In genomic region chr3:81740731-81741130, GRCh38 we compare ENCODE assay signal across 17 cellular contexts. TPM values are rescaled to one million over a fixed set of nuclear protein-coding genes. Genes with fewer than 3 reads are reported as not detected.
A peak's percentile ranks its signal among the peaks of the same experiment; 100 is the strongest.
DNase-seq lines count a peak whose midpoint lies in the region; ATAC-seq and TF ChIP-seq lines count a peak whose summit lies in the region.
"Had no signal": no experiment of that assay in that cellular context is flagged by ENCODE, and none has a peak within 500 bp of the region (broad histone marks: within the 10 kb centered on the region; RNA-seq: fewer than 3 reads in every experiment).

No MANE protein-coding gene starts in this region.

- H3K4me3 Mint-ChIP-seq in osteocyte (ENCODE audit: unreplicated experiment) = peak overlapping the region; percentile 49
- no peak overlapping the region for H3K4me3 Mint-ChIP-seq in CD8-positive, alpha-beta T cell
- H3K4me3 Mint-ChIP-seq: activated CD8-positive, alpha-beta T cell treated with anti-CD3 and anti-CD28 coated beads for 36 hours; activated T-cell treated with anti-CD3 and anti-CD28 coated beads, Interleukin-2, amount 50 U/mL, for 24 hours; CD4-positive, CD25-positive, alpha-beta regulatory T cell; nephron had no signal

- peak overlapping the region; percentile 52 for H3K27ac ChIP-seq in ACC112 (ENCODE audit: low read depth, low read length)
- no peak overlapping the region for H3K27ac ChIP-seq in CD8-positive, alpha-beta T cell (ENCODE audit: low read depth, low read length)
- H3K27ac ChIP-seq: foreskin keratinocyte had no signal

- H3K9me3 ChIP-seq in adipocyte (ENCODE audit: control insufficient read depth, low read length) = no peaks in the 10 kb centered on the region
- H3K9me3 ChIP-seq in CD8-positive, alpha-beta T cell (ENCODE audit: low read length) = no peaks in the 10 kb centered on the region

- H3K4me1 ChIP-seq in ACC112 (ENCODE audit: control insufficient read depth, insufficient read depth, low read length, unreplicated experiment) = peaks cover 50% of the 10 kb centered on the region
- H3K4me1 ChIP-seq in adipocyte (ENCODE audit: control insufficient read depth, insufficient read depth, low read length) = peaks cover 65% of the 10 kb centered on the region
- no peaks in the 10 kb centered on the region for H3K4me1 ChIP-seq in CD8-positive, alpha-beta T cell (ENCODE audit: insufficient read depth, low read length)

- ATAC-seq in HG02588 (IDR thresholded peaks at IDR 0.05; ENCODE audit: unreplicated experiment) = peak; percentile 71
- ATAC-seq in CD8-positive, alpha-beta T cell = no peak
- ATAC-seq: activated CD8-positive, alpha-beta T cell treated with anti-CD3 and anti-CD28 coated beads for 36 hours; foreskin keratinocyte had no signal

- H3K27ac Mint-ChIP-seq in osteocyte (ENCODE audit: unreplicated experiment) = peak overlapping the region; percentile 91
- no peak overlapping the region for H3K27ac Mint-ChIP-seq in CD8-positive, alpha-beta T cell
- H3K27ac Mint-ChIP-seq: activated CD8-positive, alpha-beta T cell treated with anti-CD3 and anti-CD28 coated beads for 36 hours; activated T-cell treated with anti-CD3 and anti-CD28 coated beads, Interleukin-2, amount 50 U/mL, for 24 hours; CD4-positive, CD25-positive, alpha-beta regulatory T cell; nephron had no signal

- H3K27me3 Mint-ChIP-seq in osteocyte (ENCODE audit: unreplicated experiment) = no peaks in the 10 kb centered on the region
- H3K27me3 Mint-ChIP-seq in CD8-positive, alpha-beta T cell (ENCODE audit: low read depth) = no peaks in the 10 kb centered on the region
- H3K27me3 Mint-ChIP-seq: activated CD8-positive, alpha-beta T cell treated with anti-CD3 and anti-CD28 coated beads for 36 hours; activated T-cell treated with anti-CD3 and anti-CD28 coated beads, Interleukin-2, amount 50 U/mL, for 24 hours; CD4-positive, CD25-positive, alpha-beta regulatory T cell had no signal

- TF ChIP-seq CTCF in osteocyte (IDR thresholded peaks at IDR 0.05) = no peak
- TF ChIP-seq CTCF in CD8-positive, alpha-beta T cell (IDR thresholded peaks at IDR 0.05) = no peak
- TF ChIP-seq CTCF in foreskin fibroblast (IDR thresholded peaks at IDR 0.05; ENCODE audit: low read depth, low read length) = no peak

- H3K4me3 ChIP-seq in ACC112 (ENCODE audit: low read depth, low read length) (no peak overlapping the region), adipocyte (ENCODE audit: low read length) (peak overlapping the region; percentile 19), foreskin fibroblast (ENCODE audit: low read depth in 1 of 2, low read length in 2 of 2) (no peak overlapping the region)
- H3K4me3 ChIP-seq in CD8-positive, alpha-beta T cell (ENCODE audit: low read depth, low read length) = no peak overlapping the region

- peaks cover 48% of the 10 kb centered on the region for H3K4me1 Mint-ChIP-seq in osteocyte (ENCODE audit: unreplicated experiment)
- no peaks in the 10 kb centered on the region for H3K4me1 Mint-ChIP-seq in CD8-positive, alpha-beta T cell (ENCODE audit: low read depth)

- no peaks in the 10 kb centered on the region for H3K36me3 Mint-ChIP-seq in osteocyte (ENCODE audit: unreplicated experiment)
- peaks cover 6% of the 10 kb centered on the region for H3K36me3 Mint-ChIP-seq in CD8-positive, alpha-beta T cell

- DNase-seq in adipocyte (ENCODE audit: low read depth) = no peak
- DNase-seq in osteocyte (ENCODE audit: extremely low spot score, unreplicated experiment) = no peak
- no peak for DNase-seq in AML-193 (lab: John Stamatoyannopoulos, UW)
- DNase-seq in CD8-positive, alpha-beta T cell = no peak
- DNase-seq in foreskin fibroblast = no peak
- DNase-seq in AG08395 (ENCODE audit: low spot score) = no peak
- DNase-seq: activated CD8-positive, alpha-beta T cell treated with anti-CD3 and anti-CD28 coated beads for 36 hours; activated naive CD4-positive, alpha-beta T cell treated with Interleukin-2 at 50 U/mL for 16 hours; activated T-cell treated with anti-CD3 and anti-CD28 coated beads, Interleukin-2, amount 50 U/mL, for 24 hours; CD4-positive, CD25-positive, alpha-beta regulatory T cell; DMS153; foreskin keratinocyte; NCI-H226; stimulated activated CD4-positive, alpha-beta T cell treated with anti-CD3 and anti-CD28 coated beads, Interleukin-4, amount 100 ng/mL, for 4 hours had no signal

- CTCF ChIA-PET in CD8-positive, alpha-beta T cell (lab: Charles Lee) = no interaction called here

- H3K79me2 ChIP-seq in ACC112 (ENCODE audit: control insufficient read depth, insufficient read depth, low read length, unreplicated experiment) = peaks cover 58% of the 10 kb centered on the region

- intact Hi-C loops in CD8-positive, alpha-beta T cell (cut with DNase I, micrococcal nuclease) = no loop called here

- no peaks in the 10 kb centered on the region for H3K27me3 ChIP-seq in ACC112 (ENCODE audit: insufficient read depth, low read length)
- H3K27me3 ChIP-seq in adipocyte (replicated peaks; ENCODE audit: control insufficient read depth, insufficient read depth, low read length) = no peaks in the 10 kb centered on the region
- no peaks in the 10 kb centered on the region for H3K27me3 ChIP-seq in CD8-positive, alpha-beta T cell (ENCODE audit: insufficient read depth, low read length)
- H3K27me3 ChIP-seq: foreskin keratinocyte had no signal

- POLR2A ChIA-PET in CD8-positive, alpha-beta T cell (lab: Charles Lee) = no interaction called here

- peak overlapping the region; percentile 76 for H3K9ac ChIP-seq in adipocyte (ENCODE audit: low read length)

- no peaks in the 10 kb centered on the region for H3K9me3 Mint-ChIP-seq in osteocyte (ENCODE audit: unreplicated experiment)
- no peaks in the 10 kb centered on the region for H3K9me3 Mint-ChIP-seq in CD8-positive, alpha-beta T cell
- H3K9me3 Mint-ChIP-seq: activated T-cell treated with anti-CD3 and anti-CD28 coated beads, Interleukin-2, amount 50 U/mL, for 24 hours; CD4-positive, CD25-positive, alpha-beta regulatory T cell; nephron had no signal

- no peak overlapping the region for H2AFZ ChIP-seq in ACC112 (ENCODE audit: low read length, unreplicated experiment)

- H3K36me3 ChIP-seq in ACC112 (ENCODE audit: insufficient read depth, low read length) = peaks cover 8% of the 10 kb centered on the region
- H3K36me3 ChIP-seq in adipocyte (ENCODE audit: control insufficient read depth, insufficient read depth, low read length, severe bottlenecking) = peaks cover 23% of the 10 kb centered on the region
- H3K36me3 ChIP-seq in CD8-positive, alpha-beta T cell (ENCODE audit: insufficient read depth, low read length) = no peaks in the 10 kb centered on the region

RNA-seq across cellular contexts. Expression of gene GBE1, which starts 20.7 kb away (rescaled TPM):
- total RNA-seq in osteocyte = 39.2 and 39.8 TPM in 2 replicates
- total RNA-seq in CD8-positive, alpha-beta T cell = 1 to 10 TPM; 5.1 to 5.9 TPM
